1 cellular context compared by ENCODE assay signal in the genomic region with DNA sequence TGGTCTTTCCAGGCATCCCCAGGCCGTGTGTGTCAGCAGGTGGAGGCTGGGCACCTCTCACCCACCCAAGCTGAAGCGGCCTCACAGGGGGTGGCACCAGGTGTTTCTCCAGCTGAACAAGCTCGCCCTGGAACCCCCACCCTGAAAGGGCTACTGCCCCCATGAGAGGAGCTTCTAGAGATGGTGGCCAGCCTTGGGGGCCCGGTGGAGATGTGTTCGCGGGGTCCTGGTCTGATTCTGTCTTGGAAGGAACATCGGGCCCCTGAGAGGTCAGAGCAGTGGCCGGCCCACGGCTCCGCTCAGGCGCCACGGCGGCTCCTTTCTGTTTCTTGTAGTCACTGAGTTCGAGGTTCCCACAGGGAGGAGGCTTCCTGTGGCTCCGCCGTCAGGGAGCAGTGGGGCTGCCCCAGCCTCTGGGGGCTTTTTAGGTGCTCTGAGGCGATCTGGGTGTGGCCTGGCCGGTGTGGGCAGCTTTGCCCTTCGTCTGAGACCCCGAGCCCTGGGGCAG.
TF ChIP-seq lines count a peak whose summit lies in the region.

No MANE protein-coding gene starts in this region.

TF ChIP-seq in GM23338, 12 proteins besides CTCF, POLR2A, EP300 and RAD21:
- TF ChIP-seq ZNF462 (CRISPR knock-in tag; IDR thresholded peaks at IDR 0.05), result no peak
- no peak for TF ChIP-seq EZH2phosphoT487 (IDR thresholded peaks at IDR 0.05; ENCODE audit: unreplicated experiment)
- TF ChIP-seq NANOG (IDR thresholded peaks at IDR 0.05; ENCODE audit: borderline replicate concordance), result no peak
- no peak for TF ChIP-seq ZNF331 (CRISPR knock-in tag; IDR thresholded peaks at IDR 0.05; ENCODE audit: low read depth)
- no peak for TF ChIP-seq STAT1 (IDR thresholded peaks at IDR 0.05; ENCODE audit: unreplicated experiment)
- no peak for TF ChIP-seq JUNB (IDR thresholded peaks at IDR 0.05; ENCODE audit: unreplicated experiment)
- TF ChIP-seq CREB1 (CRISPR knock-in tag; IDR thresholded peaks at IDR 0.05; ENCODE audit: low read depth), result no peak
- TF ChIP-seq EZH2 (IDR thresholded peaks at IDR 0.05; ENCODE audit: low read depth, unreplicated experiment), result no peak
- TF ChIP-seq POLR2AphosphoS5 (IDR thresholded peaks at IDR 0.05; ENCODE audit: low read depth), result no peak
- TF ChIP-seq ZNF114 (CRISPR knock-in tag; IDR thresholded peaks at IDR 0.05), result no peak
- TF ChIP-seq, protein P1, sequence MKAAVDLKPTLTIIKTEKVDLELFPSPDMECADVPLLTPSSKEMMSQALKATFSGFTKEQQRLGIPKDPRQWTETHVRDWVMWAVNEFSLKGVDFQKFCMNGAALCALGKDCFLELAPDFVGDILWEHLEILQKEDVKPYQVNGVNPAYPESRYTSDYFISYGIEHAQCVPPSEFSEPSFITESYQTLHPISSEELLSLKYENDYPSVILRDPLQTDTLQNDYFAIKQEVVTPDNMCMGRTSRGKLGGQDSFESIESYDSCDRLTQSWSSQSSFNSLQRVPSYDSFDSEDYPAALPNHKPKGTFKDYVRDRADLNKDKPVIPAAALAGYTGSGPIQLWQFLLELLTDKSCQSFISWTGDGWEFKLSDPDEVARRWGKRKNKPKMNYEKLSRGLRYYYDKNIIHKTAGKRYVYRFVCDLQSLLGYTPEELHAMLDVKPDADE (IDR thresholded peaks at IDR 0.05), result no peak
- TF ChIP-seq, protein P2, sequence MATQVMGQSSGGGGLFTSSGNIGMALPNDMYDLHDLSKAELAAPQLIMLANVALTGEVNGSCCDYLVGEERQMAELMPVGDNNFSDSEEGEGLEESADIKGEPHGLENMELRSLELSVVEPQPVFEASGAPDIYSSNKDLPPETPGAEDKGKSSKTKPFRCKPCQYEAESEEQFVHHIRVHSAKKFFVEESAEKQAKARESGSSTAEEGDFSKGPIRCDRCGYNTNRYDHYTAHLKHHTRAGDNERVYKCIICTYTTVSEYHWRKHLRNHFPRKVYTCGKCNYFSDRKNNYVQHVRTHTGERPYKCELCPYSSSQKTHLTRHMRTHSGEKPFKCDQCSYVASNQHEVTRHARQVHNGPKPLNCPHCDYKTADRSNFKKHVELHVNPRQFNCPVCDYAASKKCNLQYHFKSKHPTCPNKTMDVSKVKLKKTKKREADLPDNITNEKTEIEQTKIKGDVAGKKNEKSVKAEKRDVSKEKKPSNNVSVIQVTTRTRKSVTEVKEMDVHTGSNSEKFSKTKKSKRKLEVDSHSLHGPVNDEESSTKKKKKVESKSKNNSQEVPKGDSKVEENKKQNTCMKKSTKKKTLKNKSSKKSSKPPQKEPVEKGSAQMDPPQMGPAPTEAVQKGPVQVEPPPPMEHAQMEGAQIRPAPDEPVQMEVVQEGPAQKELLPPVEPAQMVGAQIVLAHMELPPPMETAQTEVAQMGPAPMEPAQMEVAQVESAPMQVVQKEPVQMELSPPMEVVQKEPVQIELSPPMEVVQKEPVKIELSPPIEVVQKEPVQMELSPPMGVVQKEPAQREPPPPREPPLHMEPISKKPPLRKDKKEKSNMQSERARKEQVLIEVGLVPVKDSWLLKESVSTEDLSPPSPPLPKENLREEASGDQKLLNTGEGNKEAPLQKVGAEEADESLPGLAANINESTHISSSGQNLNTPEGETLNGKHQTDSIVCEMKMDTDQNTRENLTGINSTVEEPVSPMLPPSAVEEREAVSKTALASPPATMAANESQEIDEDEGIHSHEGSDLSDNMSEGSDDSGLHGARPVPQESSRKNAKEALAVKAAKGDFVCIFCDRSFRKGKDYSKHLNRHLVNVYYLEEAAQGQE (IDR thresholded peaks at IDR 0.05; ENCODE audit: unreplicated experiment), result no peak
